8 cellular contexts compared by ENCODE assay signal in genomic region chr11:47641585-47642098, GRCh38. TPM values are rescaled to one million over a fixed set of nuclear protein-coding genes. Genes with fewer than 3 reads are reported as not detected.
DNase-seq lines count a peak whose midpoint lies in the region; ATAC-seq, FAIRE-seq and TF ChIP-seq lines count a peak whose summit lies in the region.

No MANE protein-coding gene starts in this region.

- H3K9me3 ChIP-seq in AG04450 (ENCODE audit: control insufficient read depth, insufficient read depth, low read length): no peaks in the 10 kb centered on the region; the same call in 1 of the 2 replicates

- no peak for FAIRE-seq in H54 (lab: Jason Lieb, UNC)

- CTCF ChIA-PET in AG04450 (lab: Charles Lee): interaction anchor here (0.6 to 1.2 kb wide), 2 partner anchors 22 to 87 kb away, joined by 3 read pairs; no protein-coding TSS in a partner anchor

- H3K27ac ChIP-seq in AG04450 (ENCODE audit: low read depth, low read length) (peak overlapping the region; percentile 87), temporal lobe (ENCODE audit: low read depth, low read length) (peak overlapping the region; percentile 91)

- ATAC-seq in HG02943 (IDR thresholded peaks at IDR 0.05; ENCODE audit: low read depth, unreplicated experiment) (peak; percentile 32), GM21528 (IDR thresholded peaks at IDR 0.05; ENCODE audit: low FRiP score, unreplicated experiment) (no peak)

- no peak for TF ChIP-seq POLR2A in H54 (IDR thresholded peaks at IDR 0.05; ENCODE audit: low read depth, low read length)

- DNase-seq in AG04450 (ENCODE audit: low read depth, low spot score): no peak
- no peak for DNase-seq in astrocyte of the cerebellum (ENCODE audit: low read depth)
- DNase-seq in left kidney (ENCODE audit: low read depth, low spot score): peak; percentile 29
- DNase-seq in NCI-H226: no peak
- DNase-seq in H54 (ENCODE audit: insufficient read length, low spot score): no peak

- POLR2A ChIA-PET in AG04450 (lab: Yijun Ruan, JAX): no interaction called here

- TF ChIP-seq CTCF in AG04450 (IDR thresholded peaks at IDR 0.05; ENCODE audit: low read depth, low read length): no peak
- no peak for TF ChIP-seq CTCF in astrocyte of the cerebellum (IDR thresholded peaks at IDR 0.05; ENCODE audit: low read depth, low read length, missing control alignments)

- in situ Hi-C loops in astrocyte of the cerebellum (cut with HindIII; ENCODE audit: low sequenced_read_pairs): no loop called here

- H3K27me3 ChIP-seq in AG04450 (ENCODE audit: control insufficient read depth, insufficient read depth, low read length): no peaks in the 10 kb centered on the region

- H3K4me3 ChIP-seq in AG04450 (ENCODE audit: low read depth, low read length): peak overlapping the region; percentile 85
- peak overlapping the region; percentile 90 for H3K4me3 ChIP-seq in astrocyte of the cerebellum (ENCODE audit: low read depth, low read length)

RNA-seq across cellular contexts. Expression of gene MTCH2, which starts 0.7 kb away (rescaled TPM):
- polyA plus RNA-seq in AG04450 (2011; rRNA removed): 175 and 194 TPM in 2 replicates
- 87.8 and 103 TPM in 2 replicates for polyA minus RNA-seq in AG04450 (2011; rRNA and poly(A)+ RNA removed)
- total RNA-seq in temporal lobe: 62.0 TPM

RNA-seq across cellular contexts. Expression of gene C1QTNF4, which starts 47.4 kb away (rescaled TPM):
- polyA plus RNA-seq in AG04450 (2011; rRNA removed): 0.14 and 0.19 TPM in 2 replicates
- polyA minus RNA-seq in AG04450 (2011; rRNA and poly(A)+ RNA removed): not detected in 2 replicates
- 16.7 TPM for total RNA-seq in temporal lobe

RNA-seq across cellular contexts. Expression of gene FAM180B, which starts 55.2 kb away (rescaled TPM):
- polyA plus RNA-seq in AG04450 (2011; rRNA removed): not detected in 2 replicates
- polyA minus RNA-seq in AG04450 (2011; rRNA and poly(A)+ RNA removed): not detected in 2 replicates
- 0.25 TPM for total RNA-seq in temporal lobe
